1 cellular context compared by ENCODE assay signal in the genomic region with DNA sequence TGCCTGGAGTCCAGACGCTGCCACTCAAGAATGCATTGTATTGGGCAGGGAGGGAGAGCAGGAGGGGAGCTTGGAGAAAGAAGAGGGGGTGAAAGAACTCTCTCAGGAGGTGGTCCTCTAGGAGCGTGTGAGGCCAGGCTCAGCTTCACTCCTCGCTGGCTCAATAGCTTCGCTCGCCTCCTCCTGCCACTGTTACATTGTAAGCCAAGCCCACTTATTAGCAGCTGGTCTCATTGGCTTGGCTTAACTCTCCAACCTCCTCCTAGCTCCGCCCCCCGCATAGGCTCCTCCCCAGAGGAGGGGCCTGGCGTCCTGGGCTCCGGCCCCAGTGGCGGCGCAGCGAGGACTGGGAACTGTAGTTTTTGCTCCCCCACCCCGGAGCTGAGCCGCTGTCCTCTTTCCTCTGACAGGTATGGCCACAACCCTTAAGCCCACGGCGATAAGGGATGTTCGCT.
TF ChIP-seq lines count a peak whose summit lies in the region.

A gene (minus strand): TSS at position 165 of the 455 bp plus-strand sequence. CDS start 317 bp downstream, outside the sequence.

TF ChIP-seq in SK-N-SH, 30 proteins besides CTCF, POLR2A, EP300 and RAD21 (continued from another document):
- TF ChIP-seq, protein P1, sequence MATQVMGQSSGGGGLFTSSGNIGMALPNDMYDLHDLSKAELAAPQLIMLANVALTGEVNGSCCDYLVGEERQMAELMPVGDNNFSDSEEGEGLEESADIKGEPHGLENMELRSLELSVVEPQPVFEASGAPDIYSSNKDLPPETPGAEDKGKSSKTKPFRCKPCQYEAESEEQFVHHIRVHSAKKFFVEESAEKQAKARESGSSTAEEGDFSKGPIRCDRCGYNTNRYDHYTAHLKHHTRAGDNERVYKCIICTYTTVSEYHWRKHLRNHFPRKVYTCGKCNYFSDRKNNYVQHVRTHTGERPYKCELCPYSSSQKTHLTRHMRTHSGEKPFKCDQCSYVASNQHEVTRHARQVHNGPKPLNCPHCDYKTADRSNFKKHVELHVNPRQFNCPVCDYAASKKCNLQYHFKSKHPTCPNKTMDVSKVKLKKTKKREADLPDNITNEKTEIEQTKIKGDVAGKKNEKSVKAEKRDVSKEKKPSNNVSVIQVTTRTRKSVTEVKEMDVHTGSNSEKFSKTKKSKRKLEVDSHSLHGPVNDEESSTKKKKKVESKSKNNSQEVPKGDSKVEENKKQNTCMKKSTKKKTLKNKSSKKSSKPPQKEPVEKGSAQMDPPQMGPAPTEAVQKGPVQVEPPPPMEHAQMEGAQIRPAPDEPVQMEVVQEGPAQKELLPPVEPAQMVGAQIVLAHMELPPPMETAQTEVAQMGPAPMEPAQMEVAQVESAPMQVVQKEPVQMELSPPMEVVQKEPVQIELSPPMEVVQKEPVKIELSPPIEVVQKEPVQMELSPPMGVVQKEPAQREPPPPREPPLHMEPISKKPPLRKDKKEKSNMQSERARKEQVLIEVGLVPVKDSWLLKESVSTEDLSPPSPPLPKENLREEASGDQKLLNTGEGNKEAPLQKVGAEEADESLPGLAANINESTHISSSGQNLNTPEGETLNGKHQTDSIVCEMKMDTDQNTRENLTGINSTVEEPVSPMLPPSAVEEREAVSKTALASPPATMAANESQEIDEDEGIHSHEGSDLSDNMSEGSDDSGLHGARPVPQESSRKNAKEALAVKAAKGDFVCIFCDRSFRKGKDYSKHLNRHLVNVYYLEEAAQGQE (IDR thresholded peaks at IDR 0.05; ENCODE audit: low read depth, low read length) = no peak
- TF ChIP-seq, protein P2, sequence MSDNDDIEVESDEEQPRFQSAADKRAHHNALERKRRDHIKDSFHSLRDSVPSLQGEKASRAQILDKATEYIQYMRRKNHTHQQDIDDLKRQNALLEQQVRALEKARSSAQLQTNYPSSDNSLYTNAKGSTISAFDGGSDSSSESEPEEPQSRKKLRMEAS (IDR thresholded peaks at IDR 0.05; ENCODE audit: low read depth) = no peak
- TF ChIP-seq, protein P3, sequence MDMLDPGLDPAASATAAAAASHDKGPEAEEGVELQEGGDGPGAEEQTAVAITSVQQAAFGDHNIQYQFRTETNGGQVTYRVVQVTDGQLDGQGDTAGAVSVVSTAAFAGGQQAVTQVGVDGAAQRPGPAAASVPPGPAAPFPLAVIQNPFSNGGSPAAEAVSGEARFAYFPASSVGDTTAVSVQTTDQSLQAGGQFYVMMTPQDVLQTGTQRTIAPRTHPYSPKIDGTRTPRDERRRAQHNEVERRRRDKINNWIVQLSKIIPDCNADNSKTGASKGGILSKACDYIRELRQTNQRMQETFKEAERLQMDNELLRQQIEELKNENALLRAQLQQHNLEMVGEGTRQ (IDR thresholded peaks at IDR 0.05; ENCODE audit: borderline replicate concordance, low read depth, low read length) = no peak
- no peak for TF ChIP-seq TCF12 (IDR thresholded peaks at IDR 0.05)
- TF ChIP-seq FOSL2 (IDR thresholded peaks at IDR 0.05; ENCODE audit: borderline replicate concordance, low read depth) = no peak
- TF ChIP-seq, protein P4, sequence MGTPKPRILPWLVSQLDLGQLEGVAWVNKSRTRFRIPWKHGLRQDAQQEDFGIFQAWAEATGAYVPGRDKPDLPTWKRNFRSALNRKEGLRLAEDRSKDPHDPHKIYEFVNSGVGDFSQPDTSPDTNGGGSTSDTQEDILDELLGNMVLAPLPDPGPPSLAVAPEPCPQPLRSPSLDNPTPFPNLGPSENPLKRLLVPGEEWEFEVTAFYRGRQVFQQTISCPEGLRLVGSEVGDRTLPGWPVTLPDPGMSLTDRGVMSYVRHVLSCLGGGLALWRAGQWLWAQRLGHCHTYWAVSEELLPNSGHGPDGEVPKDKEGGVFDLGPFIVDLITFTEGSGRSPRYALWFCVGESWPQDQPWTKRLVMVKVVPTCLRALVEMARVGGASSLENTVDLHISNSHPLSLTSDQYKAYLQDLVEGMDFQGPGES (IDR thresholded peaks at IDR 0.05; ENCODE audit: low read depth, low read length) = no peak
- TF ChIP-seq NFIC (IDR thresholded peaks at IDR 0.05; ENCODE audit: borderline replicate concordance) = no peak
- TF ChIP-seq YY1 (IDR thresholded peaks at IDR 0.05; ENCODE audit: low read depth) = no peak
- TF ChIP-seq, protein P5, sequence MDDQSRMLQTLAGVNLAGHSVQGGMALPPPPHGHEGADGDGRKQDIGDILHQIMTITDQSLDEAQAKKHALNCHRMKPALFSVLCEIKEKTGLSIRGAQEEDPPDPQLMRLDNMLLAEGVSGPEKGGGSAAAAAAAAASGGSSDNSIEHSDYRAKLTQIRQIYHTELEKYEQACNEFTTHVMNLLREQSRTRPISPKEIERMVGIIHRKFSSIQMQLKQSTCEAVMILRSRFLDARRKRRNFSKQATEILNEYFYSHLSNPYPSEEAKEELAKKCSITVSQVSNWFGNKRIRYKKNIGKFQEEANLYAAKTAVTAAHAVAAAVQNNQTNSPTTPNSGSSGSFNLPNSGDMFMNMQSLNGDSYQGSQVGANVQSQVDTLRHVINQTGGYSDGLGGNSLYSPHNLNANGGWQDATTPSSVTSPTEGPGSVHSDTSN (IDR thresholded peaks at IDR 0.05) = no peak
- TF ChIP-seq RXRA (IDR thresholded peaks at IDR 0.05; ENCODE audit: borderline replicate concordance, low read depth) = no peak
- TF ChIP-seq RFX5 (IDR thresholded peaks at IDR 0.05; ENCODE audit: low read length) = no peak
- TF ChIP-seq EZH2phosphoT487 (IDR thresholded peaks at IDR 0.05; ENCODE audit: borderline replicate concordance, low read depth) = no peak
- TF ChIP-seq, protein P6, sequence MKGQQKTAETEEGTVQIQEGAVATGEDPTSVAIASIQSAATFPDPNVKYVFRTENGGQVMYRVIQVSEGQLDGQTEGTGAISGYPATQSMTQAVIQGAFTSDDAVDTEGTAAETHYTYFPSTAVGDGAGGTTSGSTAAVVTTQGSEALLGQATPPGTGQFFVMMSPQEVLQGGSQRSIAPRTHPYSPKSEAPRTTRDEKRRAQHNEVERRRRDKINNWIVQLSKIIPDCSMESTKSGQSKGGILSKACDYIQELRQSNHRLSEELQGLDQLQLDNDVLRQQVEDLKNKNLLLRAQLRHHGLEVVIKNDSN (IDR thresholded peaks at IDR 0.05; ENCODE audit: borderline replicate concordance, low read depth) = no peak
- TF ChIP-seq CHD2 (IDR thresholded peaks at IDR 0.05; ENCODE audit: low read length, partially characterized antibody) = peak; percentile 15
- no peak for TF ChIP-seq TEAD4 (IDR thresholded peaks at IDR 0.05; ENCODE audit: borderline replicate concordance, insufficient read depth)
TF ChIP-seq in SK-N-SH: peak in this region for 4.
